Comparison of ENCODE assay signal across 24 cellular contexts in genomic region chr17:17070931-17071330, GRCh38. TPM values are rescaled to one million over a fixed set of nuclear protein-coding genes. Genes with fewer than 3 reads are reported as not detected.
DNase-seq lines count a peak whose midpoint lies in the region; ATAC-seq and TF ChIP-seq lines count a peak whose summit lies in the region.
"Had no signal": no experiment of that assay in that cellular context is flagged by ENCODE, and none has a peak within 500 bp of the region (broad histone marks: within the 10 kb centered on the region; RNA-seq: fewer than 3 reads in every experiment).

No MANE protein-coding gene starts in this region.

- intact Hi-C loops in tibial artery (cut with DNase I; ENCODE audit: low total_unique reads): no loop called here
- intact Hi-C loops in activated CD8-positive, alpha-beta T cell treated with anti-CD3 and anti-CD28 coated beads for 36 hours (cut with micrococcal nuclease): no loop called here

- CTCF ChIA-PET in WTC11 (lab: Charles Lee): interaction anchor here (1.2 to 1.4 kb wide), 2 partner anchors 71 to 76 kb away, joined by 3 to 7 read pairs; no protein-coding TSS in a partner anchor
- CTCF ChIA-PET in activated CD8-positive, alpha-beta T cell treated with anti-CD3 and anti-CD28 coated beads for 36 hours (lab: Charles Lee): no interaction called here

- no peaks in the 10 kb centered on the region for H3K27me3 Mint-ChIP-seq in activated naive CD8-positive, alpha-beta T cell treated with anti-CD3 and anti-CD28 coated beads, Interleukin-2, amount 10 ng/mL, durations not matched to agents 7 days and 5 days
- no peaks in the 10 kb centered on the region for H3K27me3 Mint-ChIP-seq in activated naive CD8-positive, alpha-beta T cell treated with anti-CD3 and anti-CD28 coated beads, Interleukin-2, amount 50 U/mL, for 24 hours
- no peaks in the 10 kb centered on the region for H3K27me3 Mint-ChIP-seq in WTC11 (ENCODE audit: low read depth)
- H3K27me3 Mint-ChIP-seq in activated CD8-positive, alpha-beta T cell treated with anti-CD3 and anti-CD28 coated beads for 36 hours: no peaks in the 10 kb centered on the region
- H3K27me3 Mint-ChIP-seq: activated CD4-positive, alpha-beta T cell treated with anti-CD3 and anti-CD28 coated beads, Interleukin-2, amount 10 ng/mL, durations not matched to agents 24 days and 14 days had no signal

- peak overlapping the region; percentile 35 to 52 for H3K27ac ChIP-seq in tibial artery
- H3K27ac ChIP-seq: C4-2B, foreskin keratinocyte, neutrophil had no signal

- peaks cover 35% of the 10 kb centered on the region for H3K4me1 Mint-ChIP-seq in activated naive CD8-positive, alpha-beta T cell treated with anti-CD3 and anti-CD28 coated beads, Interleukin-2, amount 10 ng/mL, durations not matched to agents 7 days and 5 days
- peaks cover 60% of the 10 kb centered on the region for H3K4me1 Mint-ChIP-seq in activated naive CD8-positive, alpha-beta T cell treated with anti-CD3 and anti-CD28 coated beads, Interleukin-2, amount 50 U/mL, for 24 hours
- H3K4me1 Mint-ChIP-seq in WTC11: peaks cover 4% of the 10 kb centered on the region; the same call in 1 of the 2 replicates
- peaks cover 60% of the 10 kb centered on the region for H3K4me1 Mint-ChIP-seq in activated CD8-positive, alpha-beta T cell treated with anti-CD3 and anti-CD28 coated beads for 36 hours (ENCODE audit: low read depth)

- peaks cover 4% of the 10 kb centered on the region for H3K9me3 Mint-ChIP-seq in activated naive CD8-positive, alpha-beta T cell treated with anti-CD3 and anti-CD28 coated beads, Interleukin-2, amount 10 ng/mL, durations not matched to agents 7 days and 5 days
- H3K9me3 Mint-ChIP-seq in activated naive CD8-positive, alpha-beta T cell treated with anti-CD3 and anti-CD28 coated beads, Interleukin-2, amount 50 U/mL, for 24 hours: no peaks in the 10 kb centered on the region
- H3K9me3 Mint-ChIP-seq in WTC11: peaks cover 10% of the 10 kb centered on the region
- H3K9me3 Mint-ChIP-seq in activated CD8-positive, alpha-beta T cell treated with anti-CD3 and anti-CD28 coated beads for 36 hours: peaks cover 3% of the 10 kb centered on the region

- peaks cover 0 to 98% (median 56%) of the 10 kb centered on the region in 4 donors for H3K4me1 ChIP-seq in tibial artery

- DNase-seq in activated naive CD8-positive, alpha-beta T cell treated with anti-CD3 and anti-CD28 coated beads, Interleukin-2, amount 10 ng/mL, durations not matched to agents 7 days and 5 days: peak; percentile 12
- DNase-seq in activated naive CD8-positive, alpha-beta T cell treated with anti-CD3 and anti-CD28 coated beads, Interleukin-2, amount 50 U/mL, for 24 hours: no peak
- DNase-seq in WTC11 (ENCODE audit: low spot score) (peak; percentile 5), mesenteric fat pad (ENCODE audit: low spot score) (peak; percentile 43), tibial artery (peak; percentile 9 to 44)
- no peak for DNase-seq in activated CD8-positive, alpha-beta T cell treated with anti-CD3 and anti-CD28 coated beads for 36 hours
- no peak for DNase-seq in stimulated activated CD4-positive, alpha-beta T cell treated with anti-CD3 and anti-CD28 coated beads, Interleukin-1b, Interleukin-23, amount 100 ng/mL, for 48 hours
- DNase-seq: activated CD4-positive, alpha-beta T cell treated with anti-CD3 and anti-CD28 coated beads, Interleukin-2, amount 10 ng/mL, durations not matched to agents 24 days and 14 days; activated CD8-positive, alpha-beta memory T cell treated with anti-CD3 and anti-CD28 coated beads, Interleukin-2, amount 50 U/mL, for 4 hours; activated naive CD4-positive, alpha-beta T cell; dermis blood vessel endothelial cell; DMS 273 treated with DMSO at 0.1 percent for 48 hours; foreskin keratinocyte; GDM1; GOT3; NCI-H1105; NCI-H526 treated with DMSO at 0.1 percent for 48 hours; retina; stimulated activated naive CD4-positive, alpha-beta T cell treated with Interleukin-2 at 50 U/mL for 16 hours; T-helper 1 cell had no signal

- no peak overlapping the region for H3K4me3 ChIP-seq in tibial artery
- H3K4me3 ChIP-seq: tibial nerve had no signal

- TF ChIP-seq CTCF in WTC11 (IDR thresholded peaks at IDR 0.05) (no peak), tibial artery (IDR thresholded peaks at IDR 0.05) (no peak)
- no peak for TF ChIP-seq CTCF in activated CD8-positive, alpha-beta T cell treated with anti-CD3 and anti-CD28 coated beads for 36 hours (IDR thresholded peaks at IDR 0.05)

- peaks cover 28% of the 10 kb centered on the region for H3K36me3 Mint-ChIP-seq in activated naive CD8-positive, alpha-beta T cell treated with anti-CD3 and anti-CD28 coated beads, Interleukin-2, amount 10 ng/mL, durations not matched to agents 7 days and 5 days
- H3K36me3 Mint-ChIP-seq in activated naive CD8-positive, alpha-beta T cell treated with anti-CD3 and anti-CD28 coated beads, Interleukin-2, amount 50 U/mL, for 24 hours (ENCODE audit: low read depth): peaks cover 13% of the 10 kb centered on the region
- H3K36me3 Mint-ChIP-seq in WTC11: peaks cover 7% of the 10 kb centered on the region
- peaks cover 10% of the 10 kb centered on the region for H3K36me3 Mint-ChIP-seq in activated CD8-positive, alpha-beta T cell treated with anti-CD3 and anti-CD28 coated beads for 36 hours (ENCODE audit: low read depth)

- H3K36me3 ChIP-seq in tibial artery: peaks cover 0 to 11% (median 3%) of the 10 kb centered on the region in 3 donors
- H3K36me3 ChIP-seq: neutrophil had no signal

- POLR2A ChIA-PET in activated naive CD8-positive, alpha-beta T cell treated with anti-CD3 and anti-CD28 coated beads, Interleukin-2, amount 10 ng/mL, durations not matched to agents 7 days and 5 days (lab: Charles Lee): interaction anchor here (1.0 kb wide), 1 partner anchor 29 kb away, joined by 3 read pairs; the partner anchor contains the start of gene MPRIP
- POLR2A ChIA-PET in WTC11 (lab: Charles Lee): no interaction called here
- POLR2A ChIA-PET in activated CD8-positive, alpha-beta T cell treated with anti-CD3 and anti-CD28 coated beads for 36 hours (lab: Charles Lee): interaction anchor here (0.8 kb wide), 1 partner anchor 13 kb away, joined by 3 read pairs; no protein-coding TSS in a partner anchor

- no peak overlapping the region for H3K4me3 Mint-ChIP-seq in activated naive CD8-positive, alpha-beta T cell treated with anti-CD3 and anti-CD28 coated beads, Interleukin-2, amount 10 ng/mL, durations not matched to agents 7 days and 5 days
- no peak overlapping the region for H3K4me3 Mint-ChIP-seq in activated naive CD8-positive, alpha-beta T cell treated with anti-CD3 and anti-CD28 coated beads, Interleukin-2, amount 50 U/mL, for 24 hours
- H3K4me3 Mint-ChIP-seq in WTC11: no peak overlapping the region
- H3K4me3 Mint-ChIP-seq in activated CD8-positive, alpha-beta T cell treated with anti-CD3 and anti-CD28 coated beads for 36 hours: no peak overlapping the region
- H3K4me3 Mint-ChIP-seq: activated CD4-positive, alpha-beta T cell treated with anti-CD3 and anti-CD28 coated beads, Interleukin-2, amount 10 ng/mL, durations not matched to agents 24 days and 14 days had no signal

- no peak for ATAC-seq in activated naive CD8-positive, alpha-beta T cell treated with anti-CD3 and anti-CD28 coated beads, Interleukin-2, amount 10 ng/mL, durations not matched to agents 7 days and 5 days (ENCODE audit: low read depth)
- ATAC-seq in activated naive CD8-positive, alpha-beta T cell treated with anti-CD3 and anti-CD28 coated beads, Interleukin-2, amount 50 U/mL, for 24 hours: no peak
- no peak for ATAC-seq in WTC11
- ATAC-seq in activated CD8-positive, alpha-beta T cell treated with anti-CD3 and anti-CD28 coated beads for 36 hours: no peak
- no peak for ATAC-seq in GM18498 (IDR thresholded peaks at IDR 0.05; ENCODE audit: unreplicated experiment)
- ATAC-seq: foreskin keratinocyte had no signal

- no peak overlapping the region for H3K27ac Mint-ChIP-seq in activated naive CD8-positive, alpha-beta T cell treated with anti-CD3 and anti-CD28 coated beads, Interleukin-2, amount 10 ng/mL, durations not matched to agents 7 days and 5 days
- no peak overlapping the region for H3K27ac Mint-ChIP-seq in activated naive CD8-positive, alpha-beta T cell treated with anti-CD3 and anti-CD28 coated beads, Interleukin-2, amount 50 U/mL, for 24 hours
- H3K27ac Mint-ChIP-seq in WTC11: no peak overlapping the region
- no peak overlapping the region for H3K27ac Mint-ChIP-seq in activated CD8-positive, alpha-beta T cell treated with anti-CD3 and anti-CD28 coated beads for 36 hours
- H3K27ac Mint-ChIP-seq: activated CD4-positive, alpha-beta T cell treated with anti-CD3 and anti-CD28 coated beads, Interleukin-2, amount 10 ng/mL, durations not matched to agents 24 days and 14 days had no signal

- H3K27me3 ChIP-seq in tibial artery: no peaks in the 10 kb centered on the region
- H3K27me3 ChIP-seq: foreskin keratinocyte, neutrophil, tibial nerve had no signal

- no peaks in the 10 kb centered on the region for H3K9me3 ChIP-seq in tibial artery
- H3K9me3 ChIP-seq: neutrophil had no signal

TF ChIP-seq in WTC11, 78 proteins besides CTCF, POLR2A, EP300 and RAD21:
- TF ChIP-seq SMAD3 (CRISPR knock-in tag; IDR thresholded peaks at IDR 0.05; ENCODE audit: borderline replicate concordance): no peak
- TF ChIP-seq, protein P1, sequence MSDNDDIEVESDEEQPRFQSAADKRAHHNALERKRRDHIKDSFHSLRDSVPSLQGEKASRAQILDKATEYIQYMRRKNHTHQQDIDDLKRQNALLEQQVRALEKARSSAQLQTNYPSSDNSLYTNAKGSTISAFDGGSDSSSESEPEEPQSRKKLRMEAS (CRISPR knock-in tag; IDR thresholded peaks at IDR 0.05): no peak
TF ChIP-seq in WTC11: peak in this region for 0.

RNA-seq across cellular contexts. Expression of gene MPRIP, which starts 28.7 kb away (rescaled TPM):
- total RNA-seq in activated naive CD8-positive, alpha-beta T cell treated with anti-CD3 and anti-CD28 coated beads, Interleukin-2, amount 10 ng/mL, durations not matched to agents 7 days and 5 days: 100 to 1,000 TPM; 210 to 239 TPM
- total RNA-seq in WTC11 (2021) (127 to 140 TPM (median 136 TPM) in 3 replicates), mesenteric fat pad (293 TPM)
- total RNA-seq in activated CD8-positive, alpha-beta T cell treated with anti-CD3 and anti-CD28 coated beads for 36 hours: 100 to 1,000 TPM; 132 to 135 TPM

Comparison
In these comparisons a context has a peak if more than half of its experiments do, and no peak if none do; other contexts are left out.
1. DNase-seq: peak in activated naive CD8-positive, alpha-beta T cell treated with anti-CD3 and anti-CD28 coated beads, Interleukin-2, amount 10 ng/mL, durations not matched to agents 7 days and 5 days (single experiment), WTC11 (single experiment), mesenteric fat pad (single experiment) and tibial artery (2 of 2); none in activated naive CD8-positive, alpha-beta T cell treated with anti-CD3 and anti-CD28 coated beads, Interleukin-2, amount 50 U/mL, for 24 hours (single experiment), activated CD8-positive, alpha-beta T cell treated with anti-CD3 and anti-CD28 coated beads for 36 hours (single experiment) and stimulated activated CD4-positive, alpha-beta T cell treated with anti-CD3 and anti-CD28 coated beads, Interleukin-1b, Interleukin-23, amount 100 ng/mL, for 48 hours (single experiment).